Comparison of ENCODE assay signal across 10 cellular contexts in the genomic region with DNA sequence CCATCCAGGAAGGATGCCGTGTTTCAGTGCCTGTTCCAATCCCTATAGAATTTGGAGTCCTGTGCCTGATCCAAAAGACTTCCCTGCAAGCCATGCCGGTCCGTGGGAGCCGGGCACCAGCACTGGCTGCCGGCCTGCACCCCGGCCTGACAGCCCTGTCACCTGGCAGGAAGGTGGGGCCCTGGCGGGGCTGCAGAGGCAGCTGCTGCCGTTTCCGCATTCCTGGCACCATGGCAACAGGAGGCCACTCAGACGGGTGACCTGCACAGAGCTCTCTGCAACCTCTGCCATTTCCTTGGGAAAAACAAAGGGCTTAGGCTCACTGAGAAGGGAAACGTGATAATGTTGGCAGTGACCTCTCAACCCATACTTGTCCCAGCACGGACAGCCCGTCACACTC.
A peak's percentile ranks its signal among the peaks of the same experiment; 100 is the strongest.
DNase-seq lines count a peak whose midpoint lies in the region; ATAC-seq lines count a peak whose summit lies in the region.
"Had no signal": no experiment of that assay in that cellular context is flagged by ENCODE, and none has a peak within 500 bp of the region (broad histone marks: within the 10 kb centered on the region; RNA-seq: fewer than 3 reads in every experiment).

No MANE protein-coding gene starts in this region.

- H3K4me2 ChIP-seq in neuronal stem cell (ENCODE audit: insufficient read depth, low read length, poor library complexity, severe bottlenecking), result peak overlapping the region; percentile 45

- no CpG with 5 or more reads among the region's 13 CpGs for WGBS in neuronal stem cell (ENCODE audit: extremely low coverage in 2 of 2, insufficient read length in 2 of 2, insufficient replicate concordance in 1 of 2), 2 donors

- H4K91ac ChIP-seq in neuronal stem cell (ENCODE audit: low read depth, low read length, poor library complexity), result no peak overlapping the region

- DNase-seq in H7 (peak; percentile 94), NCI-H2171 treated with DMSO at 0.1 percent for 48 hours (lab: John Stamatoyannopoulos, UW) (peak; percentile 40), neuronal stem cell (ENCODE audit: low spot score) (peak; percentile 46), NK-92 (lab: John Stamatoyannopoulos, UW; ENCODE audit: unreplicated experiment) (no peak), T-helper 9 cell (no peak)
- no peak for DNase-seq in effector memory CD4-positive, alpha-beta T cell
- DNase-seq: stimulated activated CD4-positive, alpha-beta T cell treated with anti-CD3 and anti-CD28 coated beads, Interleukin-4, amount 100 ng/mL, for 4 hours had no signal

- H2AFZ ChIP-seq in neuronal stem cell (ENCODE audit: low read length), result no peak overlapping the region

- peak overlapping the region; percentile 44 for H3K18ac ChIP-seq in neuronal stem cell (ENCODE audit: low read length)

- no peak overlapping the region for H2BK5ac ChIP-seq in neuronal stem cell (ENCODE audit: low read length)

- peak overlapping the region; percentile 62 for H3K9ac ChIP-seq in endocrine pancreas (ENCODE audit: control insufficient read depth, insufficient read depth, low read length)
- H3K9ac ChIP-seq in neuronal stem cell (ENCODE audit: low read depth, low read length, poor library complexity), result no peak overlapping the region

- H3K27ac ChIP-seq in neuronal stem cell (replicated peaks; ENCODE audit: low read length), result no peak overlapping the region
- no peak overlapping the region for H3K27ac ChIP-seq in effector memory CD4-positive, alpha-beta T cell (ENCODE audit: insufficient read depth, low read length, poor library complexity, severe bottlenecking)
- H3K27ac ChIP-seq: esophagus muscularis mucosa had no signal

- H3K9me3 ChIP-seq in endocrine pancreas (ENCODE audit: control insufficient read depth, low read length), result no peaks in the 10 kb centered on the region
- no peaks in the 10 kb centered on the region for H3K9me3 ChIP-seq in neuronal stem cell (replicated peaks in 1 of 2; ENCODE audit: control insufficient read depth in 2 of 2, insufficient read depth in 1 of 2, low read depth in 1 of 2, low read length in 2 of 2)
- no peaks in the 10 kb centered on the region for H3K9me3 ChIP-seq in effector memory CD4-positive, alpha-beta T cell (ENCODE audit: control insufficient read depth, low read length)
- H3K9me3 ChIP-seq: esophagus muscularis mucosa had no signal

- no peaks in the 10 kb centered on the region for H3K4me1 ChIP-seq in endocrine pancreas (ENCODE audit: control insufficient read depth, insufficient read depth, low read length)
- peaks cover 17 to 49% of the 10 kb centered on the region in 2 donors for H3K4me1 ChIP-seq in neuronal stem cell (ENCODE audit: control insufficient read depth in 2 of 2, insufficient read depth in 1 of 2, low read depth in 1 of 2, low read length in 2 of 2)
- H3K4me1 ChIP-seq in effector memory CD4-positive, alpha-beta T cell (ENCODE audit: control insufficient read depth, insufficient read depth, low read length, poor library complexity, severe bottlenecking), result no peaks in the 10 kb centered on the region

- H3K14ac ChIP-seq in neuronal stem cell (ENCODE audit: low read length), result no peak overlapping the region

- no peak overlapping the region for H4K8ac ChIP-seq in neuronal stem cell (ENCODE audit: low read depth, low read length)

- H2BK12ac ChIP-seq in neuronal stem cell (ENCODE audit: low read length), result no peak overlapping the region

- H3K23ac ChIP-seq in neuronal stem cell (ENCODE audit: low read depth, low read length, poor library complexity), result peak overlapping the region; percentile 75

- H3K4me3 ChIP-seq in H7 (ENCODE audit: insufficient read depth, low read depth, low read length) (no peak overlapping the region), endocrine pancreas (ENCODE audit: control insufficient read depth, insufficient read depth, low read length) (peak overlapping the region; percentile 40), neuronal stem cell (ENCODE audit: low read length in 2 of 2) (no peak overlapping the region)
- no peak overlapping the region for H3K4me3 ChIP-seq in effector memory CD4-positive, alpha-beta T cell (ENCODE audit: insufficient read depth, low read depth, low read length, poor library complexity, severe bottlenecking)
- H3K4me3 ChIP-seq: esophagus muscularis mucosa had no signal

- H3K36me3 ChIP-seq in H7 (replicated peaks; ENCODE audit: control insufficient read depth, insufficient read depth, low read length) (no peaks in the 10 kb centered on the region), endocrine pancreas (ENCODE audit: control insufficient read depth, insufficient read depth, low read length) (no peaks in the 10 kb centered on the region), neuronal stem cell (replicated peaks in 1 of 2; ENCODE audit: control insufficient read depth in 2 of 2, insufficient read depth in 2 of 2, low read length in 2 of 2) (no peaks in the 10 kb centered on the region)
- H3K36me3 ChIP-seq in effector memory CD4-positive, alpha-beta T cell (ENCODE audit: control insufficient read depth, insufficient read depth, low read length), result no peaks in the 10 kb centered on the region
- H3K36me3 ChIP-seq: esophagus muscularis mucosa had no signal

- H3K27me3 ChIP-seq in H7 (ENCODE audit: control insufficient read depth, insufficient read depth, low read length) (no peaks in the 10 kb centered on the region), endocrine pancreas (ENCODE audit: control insufficient read depth, insufficient read depth, low read length) (no peaks in the 10 kb centered on the region), neuronal stem cell (ENCODE audit: control insufficient read depth in 3 of 3, insufficient read depth in 3 of 3, low read depth in 1 of 3, low read length in 3 of 3) (no peaks in the 10 kb centered on the region)
- H3K27me3 ChIP-seq in effector memory CD4-positive, alpha-beta T cell (replicated peaks; ENCODE audit: control insufficient read depth, insufficient read depth, low read length, poor library complexity, severe bottlenecking), result no peaks in the 10 kb centered on the region
- H3K27me3 ChIP-seq: esophagus muscularis mucosa had no signal

- H3K79me1 ChIP-seq in neuronal stem cell (ENCODE audit: low read depth, low read length), result no peaks in the 10 kb centered on the region

- H2AK5ac ChIP-seq in neuronal stem cell (ENCODE audit: low read depth, low read length), result no peak overlapping the region

- H2BK15ac ChIP-seq in neuronal stem cell (ENCODE audit: low read length), result no peak overlapping the region

- no peak overlapping the region for H2BK120ac ChIP-seq in neuronal stem cell (ENCODE audit: low read depth, low read length)

- no peak for ATAC-seq in HG03442 (IDR thresholded peaks at IDR 0.05; ENCODE audit: unreplicated experiment)

- H3K4ac ChIP-seq in neuronal stem cell (ENCODE audit: low read length), result no peak overlapping the region

Comparison
In these comparisons a context has a peak if more than half of its experiments do, and no peak if none do; other contexts are left out.
1. DNase-seq: peak in H7 (single experiment), NCI-H2171 treated with DMSO at 0.1 percent for 48 hours (single experiment) and neuronal stem cell (single experiment); none in effector memory CD4-positive, alpha-beta T cell (0 of 3), NK-92 (single experiment) and T-helper 9 cell (single experiment).